In genomic region chr2:54903736-54904554, GRCh38 we compare ENCODE assay signal across 9 cellular contexts.
DNase-seq lines count a peak whose midpoint lies in the region; TF ChIP-seq lines count a peak whose summit lies in the region.
"Had no signal": no experiment of that assay in that cellular context is flagged by ENCODE, and none has a peak within 500 bp of the region (broad histone marks: within the 10 kb centered on the region; RNA-seq: fewer than 3 reads in every experiment).

No MANE protein-coding gene starts in this region.

- TSS peak; percentile 55 for BruUV-seq in PC-9 (replicated peaks; lab: Mats Ljungman, UMichigan)

- H3K4me1 ChIP-seq in PC-9 (replicated peaks; ENCODE audit: insufficient read depth) (peaks cover 24% of the 10 kb centered on the region), Karpas-422 (ENCODE audit: low read length) (no peaks in the 10 kb centered on the region)

- H3K9me2 ChIP-seq in PC-9 (ENCODE audit: insufficient read depth): no peaks in the 10 kb centered on the region
- no peaks in the 10 kb centered on the region for H3K9me2 ChIP-seq in Karpas-422 (replicated peaks; ENCODE audit: insufficient read depth, low read length)

- no peaks in the 10 kb centered on the region for H4K20me1 ChIP-seq in PC-9 (ENCODE audit: insufficient read depth)
- H4K20me1 ChIP-seq in Karpas-422 (ENCODE audit: insufficient read depth, low read depth, low read length): no peaks in the 10 kb centered on the region

- POLR2A ChIA-PET in PC-9 (lab: Charles Lee; ENCODE audit: unreplicated experiment): interaction anchor here (0.6 kb wide), 1 partner anchor 615 kb away, joined by 5 read pairs; the partner anchor contains the start of gene CFAP36

- H3K4me2 ChIP-seq in PC-9 (peak overlapping the region; percentile 57), Karpas-422 (ENCODE audit: low read depth, low read length, poor library complexity, severe bottlenecking) (no peak overlapping the region)

- intact Hi-C loops in PC-9 (cut with micrococcal nuclease; ENCODE audit: unreplicated experiment): loop anchor here (2.0 to 10.0 kb wide), 2 partner anchors 111 to 147 kb away; partner anchors contain the start of gene RTN4

- no peaks in the 10 kb centered on the region for H3K27me3 ChIP-seq in PC-9 (ENCODE audit: insufficient read depth, low read depth)
- no peaks in the 10 kb centered on the region for H3K27me3 ChIP-seq in Karpas-422 (ENCODE audit: low read length)
- H3K27me3 ChIP-seq: neutrophil had no signal

- H2AFZ ChIP-seq in PC-9 (peak overlapping the region; percentile 61), Karpas-422 (ENCODE audit: low read length) (no peak overlapping the region)

- H3K79me2 ChIP-seq in PC-9 (ENCODE audit: low read depth): no peaks in the 10 kb centered on the region
- no peaks in the 10 kb centered on the region for H3K79me2 ChIP-seq in Karpas-422 (ENCODE audit: low read length)

- H3F3A ChIP-seq in PC-9 (ENCODE audit: insufficient read depth, low read depth): peaks cover 20% of the 10 kb centered on the region; the same call in 1 of the 2 replicates

- TF ChIP-seq CTCF in PC-9 (conservative IDR thresholded peaks at IDR 0.05): no peak

- H3K27ac ChIP-seq in PC-9 (peak overlapping the region; percentile 85), Karpas-422 (ENCODE audit: low read length) (no peak overlapping the region)
- H3K27ac ChIP-seq: neutrophil had no signal

- DNase-seq in EH (ENCODE audit: low read depth): peak; percentile 100
- peak; percentile 71 to 97 for DNase-seq in PC-9
- peak; percentile 65 to 74 for DNase-seq in activated T-cell treated with anti-CD3 and anti-CD28 coated beads, Interleukin-2, amount 50 U/mL, for 48 hours
- DNase-seq in glomerular visceral epithelial cell (ENCODE audit: extremely low spot score): peak; percentile 90
- peak; percentile 21 to 30 (median 27) for DNase-seq in stimulated activated CD4-positive, alpha-beta T cell treated with anti-CD3 and anti-CD28 coated beads, TNF-alpha, amount 100 ng/mL, for 1 hour (ENCODE audit: low read depth in 3 of 3, low spot score in 1 of 3)
- DNase-seq in NCI-H1930 (lab: John Stamatoyannopoulos, UW): no peak
- DNase-seq in Karpas-422: no peak
- no peak for DNase-seq in NCI-H2081 (lab: John Stamatoyannopoulos, UW)

- H3K36me3 ChIP-seq in PC-9 (ENCODE audit: low read depth) (0 out of 2 replicates have a peak, but pooled peaks cover 4% of the 10 kb centered on the region), Karpas-422 (ENCODE audit: insufficient read depth, low read length) (peaks cover 79% of the 10 kb centered on the region)
- H3K36me3 ChIP-seq: neutrophil had no signal

- H3K9me3 ChIP-seq in PC-9 (ENCODE audit: insufficient read depth, low read depth): no peaks in the 10 kb centered on the region; the same call in 1 of the 2 replicates
- no peaks in the 10 kb centered on the region for H3K9me3 ChIP-seq in Karpas-422 (ENCODE audit: low read length)
- H3K9me3 ChIP-seq: neutrophil had no signal

- H3K9ac ChIP-seq in Karpas-422 (ENCODE audit: low read length): no peak overlapping the region

- H3K4me3 ChIP-seq in PC-9 (no peak overlapping the region; the same call in 1 of the 2 replicates), Karpas-422 (ENCODE audit: low read length) (no peak overlapping the region)

- CTCF ChIA-PET in PC-9 (lab: Charles Lee): no interaction called here

Comparison
In these comparisons a context has a peak if more than half of its experiments do, and no peak if none do; other contexts are left out.
1. DNase-seq: peak in EH (single experiment), PC-9 (2 of 2), activated T-cell treated with anti-CD3 and anti-CD28 coated beads, Interleukin-2, amount 50 U/mL, for 48 hours (2 of 2), glomerular visceral epithelial cell (single experiment) and stimulated activated CD4-positive, alpha-beta T cell treated with anti-CD3 and anti-CD28 coated beads, TNF-alpha, amount 100 ng/mL, for 1 hour (3 of 3); none in NCI-H1930 (0 of 2), Karpas-422 (single experiment) and NCI-H2081 (0 of 2).